Comparison of ENCODE assay signal across 2 cellular contexts in the genomic region with DNA sequence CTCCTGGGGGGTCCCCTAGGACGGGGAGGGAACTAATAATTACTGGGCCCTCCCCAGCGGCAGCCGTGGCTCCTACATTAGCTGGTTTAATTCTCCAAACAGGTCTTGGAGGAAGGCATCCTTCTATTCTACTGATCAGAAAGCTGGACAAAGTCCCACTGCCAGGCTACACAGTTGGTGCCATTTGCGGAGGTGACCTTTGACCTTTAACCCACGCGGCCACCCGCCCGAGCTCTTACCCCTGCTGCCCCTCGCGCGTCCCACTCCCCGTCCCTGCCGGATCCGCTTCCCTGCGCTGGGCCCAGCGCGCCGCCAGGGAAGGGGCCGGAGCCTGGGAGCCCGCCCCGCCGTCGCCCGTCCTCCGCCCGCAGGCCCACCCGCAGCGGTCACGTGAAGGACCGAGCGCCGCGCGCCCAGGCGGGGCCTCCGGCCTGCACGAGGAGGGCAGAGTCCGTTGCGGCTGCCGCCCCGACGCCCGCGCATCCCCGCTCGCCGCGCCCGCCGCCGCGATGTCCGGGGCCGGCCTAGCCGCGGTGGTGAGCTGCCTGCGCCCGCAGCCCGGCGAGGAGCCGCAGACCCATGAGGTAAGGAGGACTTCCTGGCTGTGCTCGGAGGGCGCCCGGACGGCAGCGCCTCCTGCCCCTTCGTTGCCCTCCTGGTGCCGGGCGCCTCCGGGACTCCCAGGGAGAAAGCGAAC. TPM values are rescaled to one million over a fixed set of nuclear protein-coding genes. Genes with fewer than 3 reads are reported as not detected.
"Had no signal": no experiment of that assay in that cellular context is flagged by ENCODE, and none has a peak within 500 bp of the region (broad histone marks: within the 10 kb centered on the region; RNA-seq: fewer than 3 reads in every experiment).

No MANE protein-coding gene starts in this region.

RNA-seq across cellular contexts. Expression of a gene that starts 48.9 kb away (rescaled TPM):
- total RNA-seq: activated B cell treated with CpG ODN at 0.5 μM for 24 hours, esophagus mucosa had no signal
